ENCODE assay signal across 1 cellular context in the genomic region with DNA sequence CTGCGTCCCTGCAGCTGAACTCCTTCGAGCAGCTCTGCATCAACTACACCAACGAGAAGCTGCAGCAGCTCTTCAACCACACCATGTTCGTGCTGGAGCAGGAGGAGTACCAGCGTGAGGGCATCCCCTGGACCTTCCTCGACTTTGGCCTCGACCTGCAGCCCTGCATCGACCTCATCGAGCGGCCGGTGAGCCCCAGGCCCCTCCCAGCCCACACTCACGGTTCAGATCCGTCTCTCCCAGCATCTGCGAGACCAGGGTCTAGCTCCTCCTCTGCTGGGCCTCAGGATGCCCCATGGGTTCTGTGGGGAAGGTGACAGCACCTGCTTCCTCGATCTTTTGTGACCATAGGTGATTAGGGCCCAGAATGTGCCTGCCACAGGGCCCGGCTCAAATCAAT.
TF ChIP-seq lines count a peak whose summit lies in the region.

No MANE protein-coding gene starts in this region.

TF ChIP-seq in HepG2, 621 proteins besides CTCF, POLR2A, EP300 and RAD21:
- TF ChIP-seq, protein P1, sequence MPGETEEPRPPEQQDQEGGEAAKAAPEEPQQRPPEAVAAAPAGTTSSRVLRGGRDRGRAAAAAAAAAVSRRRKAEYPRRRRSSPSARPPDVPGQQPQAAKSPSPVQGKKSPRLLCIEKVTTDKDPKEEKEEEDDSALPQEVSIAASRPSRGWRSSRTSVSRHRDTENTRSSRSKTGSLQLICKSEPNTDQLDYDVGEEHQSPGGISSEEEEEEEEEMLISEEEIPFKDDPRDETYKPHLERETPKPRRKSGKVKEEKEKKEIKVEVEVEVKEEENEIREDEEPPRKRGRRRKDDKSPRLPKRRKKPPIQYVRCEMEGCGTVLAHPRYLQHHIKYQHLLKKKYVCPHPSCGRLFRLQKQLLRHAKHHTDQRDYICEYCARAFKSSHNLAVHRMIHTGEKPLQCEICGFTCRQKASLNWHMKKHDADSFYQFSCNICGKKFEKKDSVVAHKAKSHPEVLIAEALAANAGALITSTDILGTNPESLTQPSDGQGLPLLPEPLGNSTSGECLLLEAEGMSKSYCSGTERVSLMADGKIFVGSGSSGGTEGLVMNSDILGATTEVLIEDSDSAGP (CRISPR knock-in tag; IDR thresholded peaks at IDR 0.05; ENCODE audit: borderline replicate concordance), result no peak
- peak; percentile 38; the same call in 1 of the 2 replicates for TF ChIP-seq KAT2B (IDR thresholded peaks at IDR 0.05; ENCODE audit: borderline replicate concordance, low read depth, low read length)
